In the genomic region with DNA sequence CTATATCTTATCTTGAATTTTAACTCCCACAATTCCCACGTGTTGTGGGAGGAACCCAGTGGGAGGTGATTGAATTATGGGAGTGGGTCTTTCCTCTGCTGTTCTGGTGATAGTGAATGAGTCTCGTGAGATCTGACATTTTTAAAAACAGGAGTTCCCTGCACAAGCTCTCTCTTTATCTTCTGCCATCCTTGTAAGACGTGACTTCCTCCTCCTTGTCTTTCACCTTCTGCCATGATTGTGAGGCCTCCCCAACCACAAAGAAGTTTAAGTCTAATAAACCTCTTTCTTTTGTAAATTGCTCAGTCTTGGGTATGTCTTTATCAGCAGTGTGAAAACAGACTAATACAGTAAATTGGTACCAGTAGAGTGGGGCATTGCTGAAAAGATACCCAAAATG, we compare ENCODE assay signal across 1 cellular context.
DNase-seq lines count a peak whose midpoint lies in the region; ATAC-seq, FAIRE-seq and TF ChIP-seq lines count a peak whose summit lies in the region.
"Not testable (repeated sequence)": the region's sequence is repeated elsewhere in the genome, so short reads cannot be mapped to it uniquely, and the experiment has no call there.

No MANE protein-coding gene starts in this region.

- not testable (repeated sequence) for H3K4me2 ChIP-seq in K562 (ENCODE audit: insufficient read depth, low read length)

- H3K36me3 ChIP-seq in K562 (ENCODE audit: control insufficient read depth, insufficient read depth, low read length) = not testable (repeated sequence)

- DNase-seq in K562 (ENCODE audit: extremely low read depth in 1 of 4, low spot score in 3 of 4) = not testable (repeated sequence)

- not testable (repeated sequence) for H3K9me3 ChIP-seq in K562 (replicated peaks; ENCODE audit: control insufficient read depth, insufficient read depth, low read depth, low read length)

- not testable (repeated sequence) for H3K9me1 ChIP-seq in K562 (ENCODE audit: control insufficient read depth, insufficient read depth, low read length)

- intact Hi-C loops in K562 (cut with micrococcal nuclease) = not testable (repeated sequence)

- H3K27me3 ChIP-seq in K562 (ENCODE audit: control insufficient read depth in 2 of 2, insufficient read depth in 2 of 2, low read length in 2 of 2) = not testable (repeated sequence)

- WGBS in K562 (ENCODE audit: insufficient coverage, low coverage, missing lambda C conversion rate) = 38% methylated on average over 3 of the region's 3 CpGs

- not testable (repeated sequence) for H2AFZ ChIP-seq in K562 (ENCODE audit: low read depth, low read length)

- TF ChIP-seq RAD21 in K562 (CRISPR knock-in tag; conservative IDR thresholded peaks at IDR 0.05 in 1 of 2, IDR thresholded peaks at IDR 0.05 in 1 of 2) = not testable (repeated sequence)

- not testable (repeated sequence) for FAIRE-seq in K562 (lab: Jason Lieb, UNC)

- CTCF ChIA-PET in K562 (lab: Yijun Ruan, JAX; ENCODE audit: low intra/inter-chr PET ratio) = not testable (repeated sequence)

- H3K79me2 ChIP-seq in K562 (ENCODE audit: control insufficient read depth, insufficient read depth, low read length) = not testable (repeated sequence)

- in situ Hi-C loops in K562 (cut with MboI) = not testable (repeated sequence)

- ATAC-seq in K562 = not testable (repeated sequence)

- not testable (repeated sequence) for H3K9ac ChIP-seq in K562 (ENCODE audit: insufficient read depth in 1 of 2, low read depth in 2 of 2, low read length in 2 of 2)

- H4K20me1 ChIP-seq in K562 (replicated peaks; ENCODE audit: control insufficient read depth, insufficient read depth, low read length) = not testable (repeated sequence)

- H3K4me1 ChIP-seq in K562 (replicated peaks in 1 of 2; ENCODE audit: control insufficient read depth in 2 of 2, insufficient read depth in 2 of 2, low read length in 2 of 2) = not testable (repeated sequence)

- TF ChIP-seq CTCF in K562 (IDR thresholded peaks at IDR 0.05 in 2 of 3, conservative IDR thresholded peaks at IDR 0.05 in 1 of 3; ENCODE audit: insufficient read depth in 2 of 3, low read depth in 1 of 3, low read length in 3 of 3) = not testable (repeated sequence)

- H3K4me3 ChIP-seq in K562 = not testable (repeated sequence)

- BruUV-seq in K562 (replicated peaks; lab: Mats Ljungman, UMichigan) = not testable (repeated sequence)

- POLR2A ChIA-PET in K562 (lab: Yijun Ruan, JAX) = not testable (repeated sequence)

- not testable (repeated sequence) for TF ChIP-seq POLR2A in K562 (conservative IDR thresholded peaks at IDR 0.05)

- H3K27ac ChIP-seq in K562 (ENCODE audit: extremely low read depth, low read depth, low read length) = not testable (repeated sequence)

- not testable (repeated sequence) for TF ChIP-seq EP300 in K562 (IDR thresholded peaks at IDR 0.05; ENCODE audit: low read length)

TF ChIP-seq in K562, 482 proteins besides CTCF, POLR2A, EP300 and RAD21:
- peak; percentile 97 for TF ChIP-seq ZNF431 (CRISPR knock-in tag; IDR thresholded peaks at IDR 0.05)
- TF ChIP-seq CBX3 (IDR thresholded peaks at IDR 0.05; ENCODE audit: borderline replicate concordance in 1 of 2, low read length in 2 of 2) = peak in 1 of 2 experiments; percentile 23; a peak in 1 of 3 replicates
